In genomic region chr17:68640601-68641000, GRCh38 we compare ENCODE assay signal across 33 cellular contexts. TPM values are rescaled to one million over a fixed set of nuclear protein-coding genes. Genes with fewer than 3 reads are reported as not detected.
"Had no signal": no experiment of that assay in that cellular context is flagged by ENCODE, and none has a peak within 500 bp of the region (broad histone marks: within the 10 kb centered on the region; RNA-seq: fewer than 3 reads in every experiment).

No MANE protein-coding gene starts in this region.

- DNase-seq: activated CD4-positive, alpha-beta memory T cell treated with anti-CD3 and anti-CD28 coated beads, Interleukin-2, amount 10 ng/mL, durations not matched to agents 7 days and 5 days; activated CD4-positive, CD25-positive, alpha-beta regulatory T cell treated with anti-CD3 and anti-CD28 coated beads, Interleukin-2, amount 50 U/mL, for 72 hours; activated T-cell treated with anti-CD3 and anti-CD28 coated beads, Interleukin-2, amount 50 U/mL, for 4 hours; anterior cingulate cortex; esophagus squamous epithelium; foreskin keratinocyte; heart right ventricle; kidney glomerular epithelial cell; left lung; lower lobe of right lung; mucosa of descending colon; naive thymus-derived CD4-positive, alpha-beta T cell; nucleus accumbens; psoas muscle; sigmoid colon; stimulated activated CD4-positive, alpha-beta T cell treated with anti-CD3 and anti-CD28 coated beads, Interleukin-1b, Interleukin-23, amount 100 ng/mL, for 48 hours; stimulated activated CD4-positive, alpha-beta T cell treated with anti-CD3 and anti-CD28 coated beads, Interleukin-4, amount 100 ng/mL, for 4 hours; stimulated activated CD8-positive, alpha-beta memory T cell treated with anti-CD3 and anti-CD28 coated beads, Interleukin-4, amount 100 ng/mL, for 48 hours; stimulated activated naive CD8-positive, alpha-beta T cell treated with anti-CD3 and anti-CD28 coated beads, Interleukin-15, amount 100 ng/mL, for 72 hours; T-helper 2 cell; tibial artery; upper lobe of right lung had no signal

- H3K36me3 Mint-ChIP-seq: stimulated activated memory B cell treated with anti-CD40 and anti-IgM and Interleukin-4, amounts not matched to agents 10 μg/mL and 1 μg/mL and 100 μg/mL, for 72 hours had no signal

- H3K4me1 Mint-ChIP-seq: activated CD4-positive, alpha-beta memory T cell treated with anti-CD3 and anti-CD28 coated beads, Interleukin-2, amount 10 ng/mL, durations not matched to agents 7 days and 5 days; activated CD4-positive, alpha-beta T cell treated with anti-CD3 and anti-CD28 coated beads, Interleukin-2, amount 10 ng/mL, durations not matched to agents 24 days and 14 days; activated naive CD4-positive, alpha-beta T cell treated with anti-CD3 and anti-CD28 coated beads, Interleukin-2, amount 50 U/mL, for 24 hours; activated T-helper 17 cell treated with anti-CD3 and anti-CD28 coated beads, Interleukin-2, amount 50 U/mL, for 72 hours; central memory CD8-positive, alpha-beta T cell; naive thymus-derived CD4-positive, alpha-beta T cell; stimulated activated memory B cell treated with anti-CD40 and anti-IgM and Interleukin-4, amounts not matched to agents 10 μg/mL and 1 μg/mL and 100 μg/mL, for 72 hours; stimulated activated naive CD8-positive, alpha-beta T cell treated with anti-CD3 and anti-CD28 coated beads, Interleukin-15, amount 100 ng/mL, for 72 hours had no signal

- H3K27ac Mint-ChIP-seq: activated CD4-positive, alpha-beta memory T cell treated with anti-CD3 and anti-CD28 coated beads, Interleukin-2, amount 10 ng/mL, durations not matched to agents 7 days and 5 days; activated CD4-positive, alpha-beta T cell treated with anti-CD3 and anti-CD28 coated beads, Interleukin-2, amount 10 ng/mL, durations not matched to agents 24 days and 14 days; activated naive CD4-positive, alpha-beta T cell treated with anti-CD3 and anti-CD28 coated beads, Interleukin-2, amount 50 U/mL, for 24 hours; activated T-helper 17 cell treated with anti-CD3 and anti-CD28 coated beads, Interleukin-2, amount 50 U/mL, for 72 hours; dendritic cell treated with granulocyte-macrophage colony-stimulating factor and Interleukin-4, amounts not matched to agents 40 ng/mL and 50 ng/mL, for 4 days; naive thymus-derived CD4-positive, alpha-beta T cell; stimulated activated memory B cell treated with anti-CD40 and anti-IgM and Interleukin-4, amounts not matched to agents 10 μg/mL and 1 μg/mL and 100 μg/mL, for 72 hours; stimulated activated naive CD8-positive, alpha-beta T cell treated with anti-CD3 and anti-CD28 coated beads, Interleukin-15, amount 100 ng/mL, for 72 hours had no signal

- H3K9me3 Mint-ChIP-seq: activated CD4-positive, alpha-beta memory T cell treated with anti-CD3 and anti-CD28 coated beads, Interleukin-2, amount 10 ng/mL, durations not matched to agents 7 days and 5 days; activated CD4-positive, alpha-beta T cell treated with anti-CD3 and anti-CD28 coated beads, Interleukin-2, amount 10 ng/mL, durations not matched to agents 24 days and 14 days; activated T-cell treated with anti-CD3 and anti-CD28 coated beads, Interleukin-2, amount 50 U/mL, for 4 hours; central memory CD8-positive, alpha-beta T cell; stimulated activated naive CD8-positive, alpha-beta T cell treated with anti-CD3 and anti-CD28 coated beads, Interleukin-15, amount 100 ng/mL, for 72 hours had no signal

- H2AFZ ChIP-seq: parathyroid adenoma had no signal

- H3K9ac ChIP-seq: parathyroid adenoma had no signal

- H3K27ac ChIP-seq: epithelial cell of prostate, esophagus squamous epithelium, foreskin keratinocyte, left lung, lower lobe of right lung, parathyroid adenoma, psoas muscle, sigmoid colon, tibial artery, upper lobe of right lung had no signal

- H3K36me3 ChIP-seq: esophagus squamous epithelium, heart right ventricle, left lung, lower lobe of right lung, sigmoid colon, tibial artery, upper lobe of right lung had no signal

- H3K4me3 ChIP-seq: esophagus squamous epithelium, heart right ventricle, left lung, lower lobe of right lung, mucosa of descending colon, psoas muscle, sigmoid colon, smooth muscle cell, tibial artery, upper lobe of right lung had no signal

- H3K4me2 ChIP-seq: smooth muscle cell had no signal

- H3K9me3 ChIP-seq: esophagus squamous epithelium, heart right ventricle, left lung, lower lobe of right lung, mucosa of descending colon, psoas muscle, sigmoid colon, tibial artery, upper lobe of right lung had no signal

- H3K4me1 ChIP-seq: esophagus squamous epithelium, foreskin keratinocyte, left lung, lower lobe of right lung, parathyroid adenoma, psoas muscle, sigmoid colon, tibial artery, upper lobe of right lung had no signal

- H3K27me3 ChIP-seq: esophagus squamous epithelium, left lung, tibial artery, upper lobe of right lung had no signal

- H3K4me3 Mint-ChIP-seq: activated CD4-positive, alpha-beta memory T cell treated with anti-CD3 and anti-CD28 coated beads, Interleukin-2, amount 10 ng/mL, durations not matched to agents 7 days and 5 days; activated CD4-positive, alpha-beta T cell treated with anti-CD3 and anti-CD28 coated beads, Interleukin-2, amount 10 ng/mL, durations not matched to agents 24 days and 14 days; activated naive CD4-positive, alpha-beta T cell treated with anti-CD3 and anti-CD28 coated beads, Interleukin-2, amount 50 U/mL, for 24 hours; activated T-cell treated with anti-CD3 and anti-CD28 coated beads, Interleukin-2, amount 50 U/mL, for 4 hours; activated T-helper 17 cell treated with anti-CD3 and anti-CD28 coated beads, Interleukin-2, amount 50 U/mL, for 72 hours; central memory CD8-positive, alpha-beta T cell; dendritic cell treated with granulocyte-macrophage colony-stimulating factor and Interleukin-4, amounts not matched to agents 40 ng/mL and 50 ng/mL, for 4 days; naive thymus-derived CD4-positive, alpha-beta T cell; neural crest cell; stimulated activated memory B cell treated with anti-CD40 and anti-IgM and Interleukin-4, amounts not matched to agents 10 μg/mL and 1 μg/mL and 100 μg/mL, for 72 hours; stimulated activated naive CD8-positive, alpha-beta T cell treated with anti-CD3 and anti-CD28 coated beads, Interleukin-15, amount 100 ng/mL, for 72 hours had no signal

RNA-seq across cellular contexts. Expression of gene FAM20A, which starts 39.4 kb away (rescaled TPM):
- total RNA-seq: activated CD4-positive, alpha-beta memory T cell treated with anti-CD3 and anti-CD28 coated beads, Interleukin-2, amount 10 ng/mL, durations not matched to agents 7 days and 5 days; activated CD4-positive, alpha-beta T cell treated with anti-CD3 and anti-CD28 coated beads, Interleukin-2, amount 10 ng/mL, durations not matched to agents 24 days and 14 days; activated T-helper 17 cell treated with anti-CD3 and anti-CD28 coated beads, Interleukin-2, amount 50 U/mL, for 72 hours; foreskin keratinocyte; glomerular endothelial cell had no signal
- polyA plus RNA-seq: foreskin keratinocyte; naive thymus-derived CD4-positive, alpha-beta T cell had no signal
